ENCODE assay signal across 8 cellular contexts in genomic region chr10:51700228-51700835, GRCh38. TPM values are rescaled to one million over a fixed set of nuclear protein-coding genes. Genes with fewer than 3 reads are reported as not detected.
DNase-seq lines count a peak whose midpoint lies in the region; ATAC-seq, FAIRE-seq and TF ChIP-seq lines count a peak whose summit lies in the region.

No MANE protein-coding gene starts in this region.

- H3K9me3 ChIP-seq in naive thymus-derived CD4-positive, alpha-beta T cell (ENCODE audit: control insufficient read depth in 2 of 3, low read length in 3 of 3): no peaks in the 10 kb centered on the region

- peaks cover 24 to 40% of the 10 kb centered on the region in 2 donors for H3K4me1 ChIP-seq in naive thymus-derived CD4-positive, alpha-beta T cell (ENCODE audit: control insufficient read depth in 2 of 2, insufficient read depth in 2 of 2, low read length in 2 of 2)

- no peaks in the 10 kb centered on the region for H3K27me3 ChIP-seq in naive thymus-derived CD4-positive, alpha-beta T cell (ENCODE audit: control insufficient read depth in 2 of 2, insufficient read depth in 2 of 2, low read length in 2 of 2)

- POLR2A ChIA-PET in naive thymus-derived CD4-positive, alpha-beta T cell (lab: Charles Lee): interaction anchor here (1.1 to 3.3 kb wide), 2 partner anchors 9 to 26 kb away, joined by 3 to 12 read pairs; no protein-coding TSS in a partner anchor

- H3K4me3 Mint-ChIP-seq in activated T-cell treated with anti-CD3 and anti-CD28 coated beads, Interleukin-2, amount 50 U/mL, for 4 hours: peak overlapping the region; percentile 100
- H3K4me3 Mint-ChIP-seq in T-helper 1 cell treated with Interleukin-12 subunit alpha and Interleukin-12 subunit beta and Interleukin-4 antibody, amounts not matched to agents 30 μg/mL and 1 μg/mL, for 36 hours: peak overlapping the region; percentile 100
- H3K4me3 Mint-ChIP-seq in naive thymus-derived CD4-positive, alpha-beta T cell: peak overlapping the region; percentile 96 to 100 (median 99)

- peaks cover 43% of the 10 kb centered on the region for H3K4me1 Mint-ChIP-seq in activated T-cell treated with anti-CD3 and anti-CD28 coated beads, Interleukin-2, amount 50 U/mL, for 4 hours (ENCODE audit: low read depth)
- H3K4me1 Mint-ChIP-seq in T-helper 1 cell treated with Interleukin-12 subunit alpha and Interleukin-12 subunit beta and Interleukin-4 antibody, amounts not matched to agents 30 μg/mL and 1 μg/mL, for 36 hours (ENCODE audit: low read depth): peaks cover 50% of the 10 kb centered on the region
- H3K4me1 Mint-ChIP-seq in naive thymus-derived CD4-positive, alpha-beta T cell: peaks cover 27 to 56% (median 45%) of the 10 kb centered on the region in 7 donors

- CTCF ChIA-PET in naive thymus-derived CD4-positive, alpha-beta T cell (lab: Charles Lee): interaction anchor here (1.3 kb wide), 1 partner anchor 8 kb away, joined by 4 read pairs; no protein-coding TSS in a partner anchor

- peak overlapping the region; percentile 88 for H3K27ac ChIP-seq in naive thymus-derived CD4-positive, alpha-beta T cell (ENCODE audit: low read depth, low read length)

- peaks cover 0 to 5% (median 4%) of the 10 kb centered on the region in 3 experiments for H3K36me3 ChIP-seq in naive thymus-derived CD4-positive, alpha-beta T cell (ENCODE audit: control insufficient read depth in 2 of 3, insufficient read depth in 3 of 3, low read length in 3 of 3)

- no peaks in the 10 kb centered on the region for H3K9me3 Mint-ChIP-seq in activated T-cell treated with anti-CD3 and anti-CD28 coated beads, Interleukin-2, amount 50 U/mL, for 4 hours
- H3K9me3 Mint-ChIP-seq in T-helper 1 cell treated with Interleukin-12 subunit alpha and Interleukin-12 subunit beta and Interleukin-4 antibody, amounts not matched to agents 30 μg/mL and 1 μg/mL, for 36 hours: peaks cover 13% of the 10 kb centered on the region
- peaks cover 0 to 7% (median 0%) of the 10 kb centered on the region in 11 donors for H3K9me3 Mint-ChIP-seq in naive thymus-derived CD4-positive, alpha-beta T cell

- intact Hi-C loops in naive thymus-derived CD4-positive, alpha-beta T cell (cut with micrococcal nuclease): loop anchor here in 1 of 2 donors (1.0 kb wide), 1 partner anchor 8 kb away; no protein-coding TSS in a partner anchor

- DNase-seq in activated T-cell treated with anti-CD3 and anti-CD28 coated beads, Interleukin-2, amount 50 U/mL, for 4 hours: no peak
- no peak for DNase-seq in activated T-cell treated with anti-CD3 and anti-CD28 coated beads, Interleukin-2, amount 50 U/mL, for 1 hour
- DNase-seq in epithelial cell of proximal tubule (ENCODE audit: low read depth) (no peak), NCI-H1694 (lab: John Stamatoyannopoulos, UW) (no peak), GM12891 (ENCODE audit: insufficient read length, low spot score) (no peak)
- DNase-seq in naive thymus-derived CD4-positive, alpha-beta T cell: peak in 3 of 9 donors; percentile 15 to 61 (median 19)

- ATAC-seq in activated T-cell treated with anti-CD3 and anti-CD28 coated beads, Interleukin-2, amount 50 U/mL, for 4 hours: no peak
- no peak for ATAC-seq in naive thymus-derived CD4-positive, alpha-beta T cell
- no peak for ATAC-seq in GM18861 (IDR thresholded peaks at IDR 0.05; ENCODE audit: unreplicated experiment)

- H3K4me3 ChIP-seq in epithelial cell of proximal tubule (ENCODE audit: low read depth, low read length): peak overlapping the region; percentile 67
- peak overlapping the region; percentile 96 for H3K4me3 ChIP-seq in naive thymus-derived CD4-positive, alpha-beta T cell (ENCODE audit: low read length)

- TF ChIP-seq CTCF in epithelial cell of proximal tubule (conservative IDR thresholded peaks at IDR 0.05; ENCODE audit: low read depth, low read length): no peak

- H3K27me3 Mint-ChIP-seq in activated T-cell treated with anti-CD3 and anti-CD28 coated beads, Interleukin-2, amount 50 U/mL, for 4 hours (ENCODE audit: low read depth): no peaks in the 10 kb centered on the region
- no peaks in the 10 kb centered on the region for H3K27me3 Mint-ChIP-seq in T-helper 1 cell treated with Interleukin-12 subunit alpha and Interleukin-12 subunit beta and Interleukin-4 antibody, amounts not matched to agents 30 μg/mL and 1 μg/mL, for 36 hours (ENCODE audit: low read depth)
- H3K27me3 Mint-ChIP-seq in naive thymus-derived CD4-positive, alpha-beta T cell: no peaks in the 10 kb centered on the region

- FAIRE-seq in GM12891 (lab: Jason Lieb, UNC): no peak

- H3K27ac Mint-ChIP-seq in T-helper 1 cell treated with Interleukin-12 subunit alpha and Interleukin-12 subunit beta and Interleukin-4 antibody, amounts not matched to agents 30 μg/mL and 1 μg/mL, for 36 hours: peak overlapping the region; percentile 100
- H3K27ac Mint-ChIP-seq in naive thymus-derived CD4-positive, alpha-beta T cell: peak overlapping the region; percentile 99 to 100 (median 100)

- no peak for TF ChIP-seq POLR2A in GM12891 (IDR thresholded peaks at IDR 0.05; ENCODE audit: low read depth, low read length)

- H3K36me3 Mint-ChIP-seq in activated T-cell treated with anti-CD3 and anti-CD28 coated beads, Interleukin-2, amount 50 U/mL, for 4 hours (ENCODE audit: insufficient read depth): peaks cover 31% of the 10 kb centered on the region
- peaks cover 44% of the 10 kb centered on the region for H3K36me3 Mint-ChIP-seq in T-helper 1 cell treated with Interleukin-12 subunit alpha and Interleukin-12 subunit beta and Interleukin-4 antibody, amounts not matched to agents 30 μg/mL and 1 μg/mL, for 36 hours (ENCODE audit: low read depth)
- H3K36me3 Mint-ChIP-seq in naive thymus-derived CD4-positive, alpha-beta T cell: peaks cover 6 to 39% (median 26%) of the 10 kb centered on the region in 5 donors

TF ChIP-seq in GM12891, 5 proteins besides CTCF, POLR2A, EP300 and RAD21:
- TF ChIP-seq TAF1 (IDR thresholded peaks at IDR 0.05; ENCODE audit: low read depth, low read length) (no peak), SPI1 (IDR thresholded peaks at IDR 0.05; ENCODE audit: low read depth, low read length) (no peak), POLR2AphosphoS5 (IDR thresholded peaks at IDR 0.05; ENCODE audit: low read depth, low read length) (no peak), PAX5 (IDR thresholded peaks at IDR 0.05; ENCODE audit: insufficient read depth, low read length, severe bottlenecking) (no peak), POU2F2 (IDR thresholded peaks at IDR 0.05; ENCODE audit: low read depth, low read length) (no peak)
TF ChIP-seq in GM12891: peak in this region for 0.

RNA-seq across cellular contexts. Expression of gene CSTF2T, which starts 0.9 kb away (rescaled TPM):
- 10 to 100 TPM; 31.2 to 34.3 (median 32.4) TPM for total RNA-seq in activated T-cell treated with anti-CD3 and anti-CD28 coated beads, Interleukin-2, amount 50 U/mL, for 4 hours
- 11.9 and 19.8 TPM in 2 replicates for total RNA-seq in epithelial cell of proximal tubule
- 10 to 100 TPM; 23.0 to 52.9 (median 40.1) TPM for total RNA-seq in naive thymus-derived CD4-positive, alpha-beta T cell
- polyA plus RNA-seq in naive thymus-derived CD4-positive, alpha-beta T cell: 10 to 100 TPM; 18.4 to 21.2 TPM
- 10.8 TPM for polyA plus RNA-seq in GM12891 (2012; ENCODE audit: low read depth, missing spikeins)
